In genomic region chr20:49103019-49103418, GRCh38 we compare ENCODE assay signal across 13 cellular contexts.
"Had no signal": no experiment of that assay in that cellular context is flagged by ENCODE, and none has a peak within 500 bp of the region (broad histone marks: within the 10 kb centered on the region; RNA-seq: fewer than 3 reads in every experiment).

No MANE protein-coding gene starts in this region.

- H3K4me3 Mint-ChIP-seq: T-cell had no signal

- H3K9me3 ChIP-seq: ascending aorta, esophagus squamous epithelium, pancreas, SK-N-SH, thyroid gland had no signal

- H3K27me3 ChIP-seq: ascending aorta, esophagus squamous epithelium, hepatocyte, pancreas, thyroid gland had no signal

- H3K4me3 ChIP-seq: ascending aorta, esophagus squamous epithelium, hepatocyte, pancreas, thyroid gland had no signal

- H3K9me3 Mint-ChIP-seq: T-cell had no signal

- H3K27ac ChIP-seq: ascending aorta, esophagus squamous epithelium, hepatocyte, pancreas, thyroid gland had no signal

- H3K4me1 ChIP-seq: ascending aorta, esophagus squamous epithelium, pancreas had no signal

- ATAC-seq: activated CD4-positive, CD25-positive, alpha-beta regulatory T cell treated with anti-CD3 and anti-CD28 coated beads, Interleukin-2, amount 50 U/mL, for 24 hours; sciatic nerve had no signal

- DNase-seq: activated CD4-positive, alpha-beta T cell treated with anti-CD3 and anti-CD28 coated beads, Interleukin-2, amount 50 U/mL, for 4 hours; activated gamma-delta T cell; activated T-cell treated with anti-CD3 and anti-CD28 coated beads, Interleukin-2, amount 50 U/mL, for 48 hours; esophagus squamous epithelium; pancreas; SK-N-SH; T-cell; T1000; thyroid gland had no signal

- H3K27me3 Mint-ChIP-seq: T-cell had no signal
